Comparison of ENCODE assay signal across 8 cellular contexts in genomic region chr10:114703377-114704125, GRCh38. TPM values are rescaled to one million over a fixed set of nuclear protein-coding genes. Genes with fewer than 3 reads are reported as not detected.
DNase-seq lines count a peak whose midpoint lies in the region; ATAC-seq and TF ChIP-seq lines count a peak whose summit lies in the region.

No MANE protein-coding gene starts in this region.

- no peak overlapping the region for H2BK20ac ChIP-seq in H9 (ENCODE audit: low read depth, low read length, poor library complexity, severe bottlenecking)

- H3K4me3 ChIP-seq in BJ (ENCODE audit: low read depth, low read length), result no peak overlapping the region

- no peak overlapping the region for H3T11ph ChIP-seq in H9 (ENCODE audit: low read length)

- H3K23me2 ChIP-seq in H9 (ENCODE audit: insufficient read length, low read depth, low read length, poor library complexity, severe bottlenecking), result no peaks in the 10 kb centered on the region

- H3K27ac ChIP-seq in H9 (ENCODE audit: insufficient read length, low read depth, low read length), result no peak overlapping the region

- H3K23ac ChIP-seq in H9 (ENCODE audit: insufficient read length, low read depth, low read length), result no peak overlapping the region

- no peak overlapping the region for H2BK15ac ChIP-seq in H9 (ENCODE audit: low read depth, low read length)

- H3K27ac Mint-ChIP-seq in H9 (no peak overlapping the region), immature natural killer cell (no peak overlapping the region)
- H3K27ac Mint-ChIP-seq in activated CD4-positive, alpha-beta T cell treated with anti-CD3 and anti-CD28 coated beads, Interleukin-2, amount 10 ng/mL, durations not matched to agents 7 days and 5 days, result no peak overlapping the region

- H4K8ac ChIP-seq in H9 (replicated peaks; ENCODE audit: insufficient read length, low read depth, low read length), result no peak overlapping the region

- H2BK120ac ChIP-seq in H9 (ENCODE audit: low read depth, low read length, poor library complexity, severe bottlenecking), result no peak overlapping the region

- H3K9ac ChIP-seq in H9 (ENCODE audit: extremely low read depth, insufficient read length, low read length), result no peak overlapping the region

- H3K14ac ChIP-seq in H9 (ENCODE audit: insufficient read depth, low read length), result no peak overlapping the region

- H3K4me3 Mint-ChIP-seq in H9 (no peak overlapping the region), immature natural killer cell (no peak overlapping the region)
- H3K4me3 Mint-ChIP-seq in activated CD4-positive, alpha-beta T cell treated with anti-CD3 and anti-CD28 coated beads, Interleukin-2, amount 10 ng/mL, durations not matched to agents 7 days and 5 days, result no peak overlapping the region

- no peak overlapping the region for H3K56ac ChIP-seq in H9 (ENCODE audit: insufficient read length, low read depth, low read length)

- POLR2A ChIA-PET in BJ (lab: Charles Lee), result no interaction called here
- POLR2A ChIA-PET in activated CD4-positive, alpha-beta T cell treated with anti-CD3 and anti-CD28 coated beads, Interleukin-2, amount 10 ng/mL, durations not matched to agents 7 days and 5 days (lab: Charles Lee), result no interaction called here

- no peak overlapping the region for H4K5ac ChIP-seq in H9 (ENCODE audit: insufficient read length, low read depth, low read length)

- H3K4me1 Mint-ChIP-seq in H9, result peaks cover 0 to 4% of the 10 kb centered on the region in 2 experiments; a peak in 1 of 4 replicates
- no peaks in the 10 kb centered on the region for H3K4me1 Mint-ChIP-seq in activated CD4-positive, alpha-beta T cell treated with anti-CD3 and anti-CD28 coated beads, Interleukin-2, amount 10 ng/mL, durations not matched to agents 7 days and 5 days
- H3K4me1 Mint-ChIP-seq in immature natural killer cell, result no peaks in the 10 kb centered on the region

- H3K18ac ChIP-seq in H9 (ENCODE audit: insufficient read length, low read depth, low read length), result no peak overlapping the region

- no peaks in the 10 kb centered on the region for H3K4me1 ChIP-seq in H9 (ENCODE audit: insufficient read depth, low read length)

- no peak overlapping the region for H3K4me2 ChIP-seq in H9 (ENCODE audit: insufficient read depth, insufficient read length, low read length)

- H3K36me3 Mint-ChIP-seq in H9 (ENCODE audit: insufficient read depth in 1 of 3, low read depth in 3 of 3) (peaks cover 0 to 8% (median 0%) of the 10 kb centered on the region in 3 experiments; a peak in 2 of 7 replicates), immature natural killer cell (no peaks in the 10 kb centered on the region)
- H3K36me3 Mint-ChIP-seq in activated CD4-positive, alpha-beta T cell treated with anti-CD3 and anti-CD28 coated beads, Interleukin-2, amount 10 ng/mL, durations not matched to agents 7 days and 5 days (ENCODE audit: low read depth), result no peaks in the 10 kb centered on the region

- no peaks in the 10 kb centered on the region; the same call in 1 of the 2 replicates for H3K27me3 Mint-ChIP-seq in H9 (ENCODE audit: low read depth)
- H3K27me3 Mint-ChIP-seq in activated CD4-positive, alpha-beta T cell treated with anti-CD3 and anti-CD28 coated beads, Interleukin-2, amount 10 ng/mL, durations not matched to agents 7 days and 5 days, result peaks cover 22% of the 10 kb centered on the region
- peaks cover 2 to 6% (median 2%) of the 10 kb centered on the region in 3 donors for H3K27me3 Mint-ChIP-seq in immature natural killer cell (ENCODE audit: low read depth in 3 of 3)

- H3K27me3 ChIP-seq in BJ (ENCODE audit: control insufficient read depth, insufficient read depth, low read length) (no peaks in the 10 kb centered on the region), H9 (ENCODE audit: insufficient read depth, low read length) (no peaks in the 10 kb centered on the region)

- no peak overlapping the region for H3K4ac ChIP-seq in H9 (ENCODE audit: low read depth, low read length)

- no peak overlapping the region for H2BK12ac ChIP-seq in H9 (ENCODE audit: insufficient read length, low read depth, low read length)

- no peaks in the 10 kb centered on the region for H4K20me1 ChIP-seq in H9 (ENCODE audit: control insufficient read depth, insufficient read depth, insufficient read length)

- peaks cover 7 to 8% of the 10 kb centered on the region in 2 experiments; a peak in 4 of 5 replicates for H3K9me3 Mint-ChIP-seq in H9
- H3K9me3 Mint-ChIP-seq in activated CD4-positive, alpha-beta T cell treated with anti-CD3 and anti-CD28 coated beads, Interleukin-2, amount 10 ng/mL, durations not matched to agents 7 days and 5 days, result no peaks in the 10 kb centered on the region
- peaks cover 0 to 5% (median 0%) of the 10 kb centered on the region in 6 donors for H3K9me3 Mint-ChIP-seq in immature natural killer cell

- H3K79me1 ChIP-seq in H9 (ENCODE audit: insufficient read depth, low read depth, low read length, poor library complexity, severe bottlenecking), result no peaks in the 10 kb centered on the region

- no peaks in the 10 kb centered on the region for H3K36me3 ChIP-seq in BJ (ENCODE audit: control insufficient read depth, insufficient read depth, low read length)

- WGBS in H9 (ENCODE audit: extremely low coverage, insufficient read length, low lambda C conversion rate), result no CpG with 5 or more reads among the region's 6 CpGs

- H3K9me3 ChIP-seq in H9 (ENCODE audit: control insufficient read depth, low read depth, low read length), result no peaks in the 10 kb centered on the region

- H4K91ac ChIP-seq in H9 (ENCODE audit: insufficient read length, low read depth, low read length), result no peak overlapping the region

- H2AFZ ChIP-seq in H9 (ENCODE audit: low read length), result no peak overlapping the region

- CTCF ChIA-PET in BJ (lab: Yijun Ruan, JAX), result interaction anchor here (0.7 to 3.6 kb wide), 19 partner anchors 9 to 399 kb away, joined by 3 to 62 read pairs (median 3); no protein-coding TSS in a partner anchor
- CTCF ChIA-PET in activated CD4-positive, alpha-beta T cell treated with anti-CD3 and anti-CD28 coated beads, Interleukin-2, amount 10 ng/mL, durations not matched to agents 7 days and 5 days (lab: Charles Lee), result interaction anchor here (0.5 to 1.7 kb wide), 10 partner anchors 7 to 838 kb away, joined by 3 to 5 read pairs (median 3); no protein-coding TSS in a partner anchor

- no peak for ATAC-seq in GM21390 (IDR thresholded peaks at IDR 0.05; ENCODE audit: unreplicated experiment)

- H3K79me2 ChIP-seq in H9 (ENCODE audit: insufficient read depth, low read length), result no peaks in the 10 kb centered on the region

- peak; percentile 75 for TF ChIP-seq CTCF in BJ (IDR thresholded peaks at IDR 0.05; ENCODE audit: insufficient read depth, low read depth, low read length)
- peak; percentile 89 for TF ChIP-seq CTCF in H9 (conservative IDR thresholded peaks at IDR 0.05)

- no peak overlapping the region for H2BK5ac ChIP-seq in H9 (ENCODE audit: insufficient read length, low read length)

- DNase-seq in BJ (ENCODE audit: low read depth) (no peak), H9 (no peak), immature natural killer cell (peak in 2 of 3 donors; percentile 3 to 16), islet precursor cell (no peak), NK-92 (lab: John Stamatoyannopoulos, UW; ENCODE audit: unreplicated experiment) (no peak)
- DNase-seq in activated CD4-positive, alpha-beta T cell treated with anti-CD3 and anti-CD28 coated beads, Interleukin-2, amount 10 ng/mL, durations not matched to agents 7 days and 5 days, result peak; percentile 29
- DNase-seq in activated CD8-positive, alpha-beta memory T cell treated with anti-CD3 and anti-CD28 coated beads for 24 hours, result no peak

- no peak overlapping the region for H2AK5ac ChIP-seq in H9 (ENCODE audit: insufficient read length, low read length)

RNA-seq across cellular contexts. Expression of gene ABLIM1, which starts 45.5 kb away (rescaled TPM):
- 13.3 and 14.4 TPM in 2 replicates for polyA plus RNA-seq in BJ (2011; rRNA removed)
- polyA minus RNA-seq in BJ (2011; rRNA and poly(A)+ RNA removed), result 16.2 and 29.5 TPM in 2 replicates
- 31.8 and 32.1 TPM in 2 replicates for total RNA-seq in H9 (2021)
- 100 to 1,000 TPM; 141 to 161 TPM for total RNA-seq in activated CD4-positive, alpha-beta T cell treated with anti-CD3 and anti-CD28 coated beads, Interleukin-2, amount 10 ng/mL, durations not matched to agents 7 days and 5 days
- 100 to 1,000 TPM in 1 of 3 donors, 10 to 100 TPM in 2; 66.2 to 121 (median 74.1) TPM for polyA plus RNA-seq in immature natural killer cell

Comparison
In these comparisons a context has a peak if more than half of its experiments do, and no peak if none do; other contexts are left out.
1. DNase-seq: peak in activated CD4-positive, alpha-beta T cell treated with anti-CD3 and anti-CD28 coated beads, Interleukin-2, amount 10 ng/mL, durations not matched to agents 7 days and 5 days (single experiment) and immature natural killer cell (2 of 3); none in BJ (single experiment), H9 (single experiment), islet precursor cell (single experiment), activated CD8-positive, alpha-beta memory T cell treated with anti-CD3 and anti-CD28 coated beads for 24 hours (single experiment) and NK-92 (single experiment).